Comparison of ENCODE assay signal across 31 cellular contexts in the genomic region with DNA sequence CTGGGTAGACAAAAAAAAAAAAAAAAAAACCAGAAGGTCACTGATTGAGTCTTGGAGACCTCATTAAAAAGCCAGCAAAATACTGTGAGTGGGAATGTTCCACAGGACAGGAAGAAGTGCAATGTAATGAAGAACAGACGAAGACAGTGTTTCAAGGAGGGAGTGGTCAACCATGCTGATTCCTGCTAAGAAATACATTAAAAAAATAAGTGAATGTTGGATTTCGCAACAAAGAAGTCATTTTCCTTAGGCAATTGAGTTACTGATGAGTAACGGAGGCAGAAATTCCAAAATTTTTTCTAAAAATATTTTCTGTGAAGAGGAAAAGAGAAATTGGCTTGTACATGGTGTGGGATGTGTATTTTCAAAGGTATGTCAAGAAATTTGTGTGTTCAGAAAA.
DNase-seq lines count a peak whose midpoint lies in the region; ATAC-seq and TF ChIP-seq lines count a peak whose summit lies in the region.
"Had no signal": no experiment of that assay in that cellular context is flagged by ENCODE, and none has a peak within 500 bp of the region (broad histone marks: within the 10 kb centered on the region; RNA-seq: fewer than 3 reads in every experiment).

No MANE protein-coding gene starts in this region.

- H3K27me3 ChIP-seq in BJ (ENCODE audit: control insufficient read depth, insufficient read depth, low read length) (no peaks in the 10 kb centered on the region), esophagus squamous epithelium (no peaks in the 10 kb centered on the region), tibial nerve (no peaks in the 10 kb centered on the region)
- H3K27me3 ChIP-seq: ovary, right atrium auricular region, uterus had no signal

- no peak overlapping the region for H3K27ac Mint-ChIP-seq in activated CD8-positive, alpha-beta memory T cell treated with anti-CD3 and anti-CD28 coated beads, Interleukin-2, amount 10 ng/mL, durations not matched to agents 7 days and 5 days
- H3K27ac Mint-ChIP-seq: CD4-positive, alpha-beta T cell; nephron; stimulated activated naive B cell treated with anti-CD40 and anti-IgM and Interleukin-4, amounts not matched to agents 10 μg/mL and 1 μg/mL and 100 μg/mL, for 72 hours; T-helper 1 cell treated with Interleukin-12 subunit alpha and Interleukin-12 subunit beta and Interleukin-4 antibody, amounts not matched to agents 30 μg/mL and 1 μg/mL, for 36 hours had no signal

- 59 to 60% methylated on average over 3 of the region's 3 CpGs for WGBS in esophagus squamous epithelium, 2 donors
- 62 to 66% methylated on average over 3 of the region's 3 CpGs for WGBS in tibial nerve, 2 donors

- no peak overlapping the region for H3K4me3 ChIP-seq in BJ (ENCODE audit: low read depth, low read length)
- H3K4me3 ChIP-seq in choroid plexus epithelial cell (ENCODE audit: low read depth, low read length), result no peak overlapping the region
- no peak overlapping the region for H3K4me3 ChIP-seq in esophagus squamous epithelium
- no peak overlapping the region for H3K4me3 ChIP-seq in tibial nerve
- H3K4me3 ChIP-seq: lower lobe of right lung, mucosa of descending colon, ovary, right atrium auricular region, uterus had no signal

- H3K36me3 ChIP-seq in BJ (ENCODE audit: control insufficient read depth, insufficient read depth, low read length) (no peaks in the 10 kb centered on the region), esophagus squamous epithelium (no peaks in the 10 kb centered on the region), tibial nerve (no peaks in the 10 kb centered on the region)
- H3K36me3 ChIP-seq: lower lobe of right lung, ovary, right atrium auricular region, uterus had no signal

- CTCF ChIA-PET in BJ (lab: Yijun Ruan, JAX), result no interaction called here
- CTCF ChIA-PET in activated CD8-positive, alpha-beta memory T cell treated with anti-CD3 and anti-CD28 coated beads, Interleukin-2, amount 10 ng/mL, durations not matched to agents 7 days and 5 days (lab: Charles Lee), result no interaction called here

- intact Hi-C loops in esophagus squamous epithelium (cut with DNase I), result no loop called here

- TF ChIP-seq CTCF in BJ (IDR thresholded peaks at IDR 0.05; ENCODE audit: insufficient read depth, low read depth, low read length), result no peak
- TF ChIP-seq CTCF in choroid plexus epithelial cell (conservative IDR thresholded peaks at IDR 0.05; ENCODE audit: low read depth, low read length), result no peak
- no peak for TF ChIP-seq CTCF in esophagus squamous epithelium (IDR thresholded peaks at IDR 0.05)
- TF ChIP-seq CTCF in tibial nerve (IDR thresholded peaks at IDR 0.05), result no peak

- DNase-seq in BJ (ENCODE audit: low read depth), result peak; percentile 49
- DNase-seq in HT1080 (ENCODE audit: low read depth), result peak; percentile 6
- DNase-seq in choroid plexus epithelial cell (ENCODE audit: low read depth), result peak; percentile 38
- peak; percentile 52 for DNase-seq in foreskin melanocyte
- DNase-seq in esophagus squamous epithelium (lab: John Stamatoyannopoulos, UW), result no peak
- no peak for DNase-seq in tibial nerve (ENCODE audit: low spot score in 2 of 2)
- no peak for DNase-seq in activated CD8-positive, alpha-beta memory T cell treated with anti-CD3 and anti-CD28 coated beads, Interleukin-2, amount 10 ng/mL, durations not matched to agents 7 days and 5 days
- DNase-seq: activated CD4-positive, alpha-beta T cell treated with anti-CD3 and anti-CD28 coated beads for 4 hours; activated naive CD4-positive, alpha-beta T cell; activated T-cell treated with anti-CD3 and anti-CD28 coated beads, Interleukin-2, amount 50 U/mL, for 48 hours; CD4-positive, alpha-beta T cell; central memory CD4-positive, alpha-beta T cell; DMS 273 treated with DMSO at 0.1 percent for 48 hours; GDM1; glutamatergic neuron; GOT3; lower lobe of right lung; mucosa of descending colon; NCI-H1694; NCI-H2171; NCI-H526 treated with DMSO at 0.1 percent for 48 hours; ovary; RPMI8226; stimulated activated CD4-positive, alpha-beta T cell treated with anti-CD3 and anti-CD28 coated beads, Interleukin-4, amount 100 ng/mL, for 1 hour; stimulated activated naive B cell treated with anti-CD40 and anti-IgM and Interleukin-4, amounts not matched to agents 10 μg/mL and 1 μg/mL and 100 μg/mL, for 72 hours; uterus had no signal

- H3K27me3 Mint-ChIP-seq in activated CD8-positive, alpha-beta memory T cell treated with anti-CD3 and anti-CD28 coated beads, Interleukin-2, amount 10 ng/mL, durations not matched to agents 7 days and 5 days, result no peaks in the 10 kb centered on the region
- H3K27me3 Mint-ChIP-seq: CD4-positive, alpha-beta T cell; stimulated activated naive B cell treated with anti-CD40 and anti-IgM and Interleukin-4, amounts not matched to agents 10 μg/mL and 1 μg/mL and 100 μg/mL, for 72 hours had no signal

- no peaks in the 10 kb centered on the region for H3K4me1 ChIP-seq in esophagus squamous epithelium
- no peaks in the 10 kb centered on the region for H3K4me1 ChIP-seq in tibial nerve
- H3K4me1 ChIP-seq: lower lobe of right lung, right atrium auricular region, uterus had no signal

- H3K4me1 Mint-ChIP-seq in activated CD8-positive, alpha-beta memory T cell treated with anti-CD3 and anti-CD28 coated beads, Interleukin-2, amount 10 ng/mL, durations not matched to agents 7 days and 5 days, result no peaks in the 10 kb centered on the region
- H3K4me1 Mint-ChIP-seq: nephron; stimulated activated naive B cell treated with anti-CD40 and anti-IgM and Interleukin-4, amounts not matched to agents 10 μg/mL and 1 μg/mL and 100 μg/mL, for 72 hours had no signal

- no peak for ATAC-seq in SK-N-SH treated with all-trans-retinoic acid at 6 μM for 48 hours
- ATAC-seq in activated CD8-positive, alpha-beta memory T cell treated with anti-CD3 and anti-CD28 coated beads, Interleukin-2, amount 10 ng/mL, durations not matched to agents 7 days and 5 days, result no peak
- ATAC-seq: lower lobe of right lung; mucosa of descending colon; stimulated activated naive B cell treated with anti-CD40 and anti-IgM and Interleukin-4, amounts not matched to agents 10 μg/mL and 1 μg/mL and 100 μg/mL, for 72 hours had no signal

- H3K4me3 Mint-ChIP-seq in activated CD8-positive, alpha-beta memory T cell treated with anti-CD3 and anti-CD28 coated beads, Interleukin-2, amount 10 ng/mL, durations not matched to agents 7 days and 5 days, result no peak overlapping the region
- H3K4me3 Mint-ChIP-seq: CD4-positive, alpha-beta T cell; nephron; stimulated activated naive B cell treated with anti-CD40 and anti-IgM and Interleukin-4, amounts not matched to agents 10 μg/mL and 1 μg/mL and 100 μg/mL, for 72 hours; T-helper 1 cell treated with Interleukin-12 subunit alpha and Interleukin-12 subunit beta and Interleukin-4 antibody, amounts not matched to agents 30 μg/mL and 1 μg/mL, for 36 hours had no signal

- H3K27ac ChIP-seq in esophagus squamous epithelium (no peak overlapping the region), tibial nerve (no peak overlapping the region)
- H3K27ac ChIP-seq: KMS-11, lower lobe of right lung, ovary, right atrium auricular region, uterus had no signal

- TF ChIP-seq POLR2A in esophagus squamous epithelium (IDR thresholded peaks at IDR 0.05) (no peak), tibial nerve (IDR thresholded peaks at IDR 0.05) (no peak)

- TF ChIP-seq EP300 in tibial nerve (IDR thresholded peaks at IDR 0.05), result no peak

- POLR2A ChIA-PET in BJ (lab: Charles Lee), result no interaction called here

- H3K36me3 Mint-ChIP-seq in activated CD8-positive, alpha-beta memory T cell treated with anti-CD3 and anti-CD28 coated beads, Interleukin-2, amount 10 ng/mL, durations not matched to agents 7 days and 5 days, result no peaks in the 10 kb centered on the region
- H3K36me3 Mint-ChIP-seq: stimulated activated naive B cell treated with anti-CD40 and anti-IgM and Interleukin-4, amounts not matched to agents 10 μg/mL and 1 μg/mL and 100 μg/mL, for 72 hours had no signal

- H3K9me3 ChIP-seq in esophagus squamous epithelium (no peaks in the 10 kb centered on the region), tibial nerve (no peaks in the 10 kb centered on the region)
- H3K9me3 ChIP-seq: lower lobe of right lung, mucosa of descending colon, ovary, right atrium auricular region, uterus had no signal

- no peaks in the 10 kb centered on the region for H3K9me3 Mint-ChIP-seq in activated CD8-positive, alpha-beta memory T cell treated with anti-CD3 and anti-CD28 coated beads, Interleukin-2, amount 10 ng/mL, durations not matched to agents 7 days and 5 days (ENCODE audit: low read depth)
- H3K9me3 Mint-ChIP-seq: CD4-positive, alpha-beta T cell; T-helper 1 cell treated with Interleukin-12 subunit alpha and Interleukin-12 subunit beta and Interleukin-4 antibody, amounts not matched to agents 30 μg/mL and 1 μg/mL, for 36 hours had no signal

TF ChIP-seq in SK-N-SH treated with all-trans-retinoic acid at 6 μM for 48 hours, 23 proteins besides CTCF, POLR2A, EP300 and RAD21:
- no peak for TF ChIP-seq ESRRG (CRISPR knock-in tag; IDR thresholded peaks at IDR 0.05)
- no peak for TF ChIP-seq ZNF8 (CRISPR knock-in tag; IDR thresholded peaks at IDR 0.05)
TF ChIP-seq in SK-N-SH treated with all-trans-retinoic acid at 6 μM for 48 hours: peak in this region for 0.

Comparison
In these comparisons a context has a peak if more than half of its experiments do, and no peak if none do; other contexts are left out.
1. DNase-seq: peak in BJ (single experiment), HT1080 (single experiment), choroid plexus epithelial cell (single experiment) and foreskin melanocyte (single experiment); none in esophagus squamous epithelium (single experiment), tibial nerve (0 of 2) and activated CD8-positive, alpha-beta memory T cell treated with anti-CD3 and anti-CD28 coated beads, Interleukin-2, amount 10 ng/mL, durations not matched to agents 7 days and 5 days (single experiment).